Comparison of ENCODE assay signal across 25 cellular contexts in the genomic region with DNA sequence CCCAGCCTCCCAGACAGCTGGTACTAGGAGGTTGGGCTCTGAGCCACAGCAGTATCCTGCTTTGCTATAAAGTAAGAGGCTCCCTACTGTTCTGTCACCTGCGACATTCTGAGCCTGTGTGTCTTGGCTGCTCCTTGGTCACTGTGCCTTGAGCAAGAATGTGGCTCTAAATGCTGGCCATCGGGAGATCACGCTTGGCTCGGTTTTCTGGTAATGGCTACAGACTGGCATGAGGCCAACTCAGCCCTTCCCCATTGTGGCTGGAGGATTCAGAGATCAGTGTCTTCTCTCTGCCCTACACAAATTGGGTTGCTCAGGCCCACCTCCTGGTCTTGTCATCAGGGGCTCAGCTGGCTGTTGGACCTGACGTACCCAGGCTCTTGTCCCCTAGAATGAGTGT.
DNase-seq lines count a peak whose midpoint lies in the region; ATAC-seq and TF ChIP-seq lines count a peak whose summit lies in the region.
"Had no signal": no experiment of that assay in that cellular context is flagged by ENCODE, and none has a peak within 500 bp of the region (broad histone marks: within the 10 kb centered on the region; RNA-seq: fewer than 3 reads in every experiment).

No MANE protein-coding gene starts in this region.

- ATAC-seq in Right ventricle myocardium inferior (peak; percentile 4), left ventricle myocardium superior (no peak)
- no peak for ATAC-seq in stimulated activated effector memory CD8-positive, alpha-beta T cell treated with anti-CD3 and anti-CD28 coated beads, Interleukin-12 subunit alpha, Interleukin-12 subunit beta, amount 100 ng/mL, for 72 hours
- ATAC-seq: activated CD4-positive, CD25-positive, alpha-beta regulatory T cell treated with anti-CD3 and anti-CD28 coated beads, Interleukin-2, amount 50 U/mL, for 24 hours; activated T-cell treated with anti-CD3 and anti-CD28 coated beads, Interleukin-2, amount 50 U/mL, for 72 hours; natural killer cell had no signal

- H3K27ac Mint-ChIP-seq in stimulated activated effector memory CD8-positive, alpha-beta T cell treated with anti-CD3 and anti-CD28 coated beads, Interleukin-12 subunit alpha, Interleukin-12 subunit beta, amount 100 ng/mL, for 72 hours = no peak overlapping the region
- no peak overlapping the region for H3K27ac Mint-ChIP-seq in T-helper 2 cell treated with Interferon-gamma antibody and Interleukin-4, amounts not matched to agents 5 μg/mL and 100 μg/mL, for 36 hours
- H3K27ac Mint-ChIP-seq: activated T-cell treated with anti-CD3 and anti-CD28 coated beads, Interleukin-2, amount 50 U/mL, for 72 hours; HFFc6 had no signal

- WGBS in thyroid gland, 2 donors = 43 to 52% methylated on average over 2 to 5 of the region's 5 CpGs

- TF ChIP-seq POLR2A in thyroid gland (IDR thresholded peaks at IDR 0.05) = no peak

- H3K36me3 ChIP-seq in thyroid gland = no peaks in the 10 kb centered on the region
- H3K36me3 ChIP-seq: cardiac muscle cell, ovary, right lobe of liver had no signal

- no peaks in the 10 kb centered on the region for H3K27me3 ChIP-seq in thyroid gland
- H3K27me3 ChIP-seq: cardiac muscle cell, dorsolateral prefrontal cortex, ovary, right lobe of liver had no signal

- intact Hi-C loops in Right ventricle myocardium inferior (cut with DNase I) = no loop called here
- intact Hi-C loops in left ventricle myocardium superior (cut with micrococcal nuclease) = no loop called here
- intact Hi-C loops in thyroid gland (cut with DNase I) = no loop called here

- H3K27ac ChIP-seq in thyroid gland = no peak overlapping the region
- H3K27ac ChIP-seq: C4-2B, cardiac muscle cell, dorsolateral prefrontal cortex, ovary, right lobe of liver had no signal

- H3K9me3 ChIP-seq in thyroid gland = no peaks in the 10 kb centered on the region
- H3K9me3 ChIP-seq: ovary, right lobe of liver had no signal

- H3K4me3 ChIP-seq in thyroid gland (replicated peaks in 1 of 3) = no peak overlapping the region
- H3K4me3 ChIP-seq: cardiac muscle cell, dorsolateral prefrontal cortex, ovary, right lobe of liver had no signal

- H3K36me3 Mint-ChIP-seq in stimulated activated effector memory CD8-positive, alpha-beta T cell treated with anti-CD3 and anti-CD28 coated beads, Interleukin-12 subunit alpha, Interleukin-12 subunit beta, amount 100 ng/mL, for 72 hours = peaks cover 50% of the 10 kb centered on the region
- peaks cover 68% of the 10 kb centered on the region for H3K36me3 Mint-ChIP-seq in T-helper 2 cell treated with Interferon-gamma antibody and Interleukin-4, amounts not matched to agents 5 μg/mL and 100 μg/mL, for 36 hours (ENCODE audit: low read depth)

- DNase-seq in Right ventricle myocardium inferior (ENCODE audit: missing footprints) = no peak
- no peak for DNase-seq in left ventricle myocardium superior
- peak; percentile 47 for DNase-seq in NCI-H69 (lab: John Stamatoyannopoulos, UW)
- DNase-seq in left kidney (ENCODE audit: low read depth, low spot score) = peak; percentile 47
- peak; percentile 64 to 81 for DNase-seq in thyroid gland
- no peak for DNase-seq in stimulated activated effector memory CD8-positive, alpha-beta T cell treated with anti-CD3 and anti-CD28 coated beads, Interleukin-12 subunit alpha, Interleukin-12 subunit beta, amount 100 ng/mL, for 72 hours (ENCODE audit: low spot score in 2 of 2)
- no peak for DNase-seq in T-helper 2 cell treated with Interferon-gamma antibody and Interleukin-4, amounts not matched to agents 5 μg/mL and 100 μg/mL, for 36 hours (ENCODE audit: low spot score)
- no peak for DNase-seq in HuH-7 (ENCODE audit: low spot score)
- DNase-seq: ACHN; activated naive CD4-positive, alpha-beta T cell treated with anti-CD3 and anti-CD28 coated beads, Interleukin-2, amount 50 U/mL, for 16 hours; activated T-cell treated with anti-CD3 and anti-CD28 coated beads, Interleukin-2, amount 50 U/mL, for 72 hours; anterior cingulate cortex; dorsolateral prefrontal cortex; GDM1; glutamatergic neuron; HFFc6; mesendoderm; natural killer cell; NCI-H526; T-helper 9 cell had no signal

- H3K4me1 Mint-ChIP-seq in stimulated activated effector memory CD8-positive, alpha-beta T cell treated with anti-CD3 and anti-CD28 coated beads, Interleukin-12 subunit alpha, Interleukin-12 subunit beta, amount 100 ng/mL, for 72 hours = peaks cover 47% of the 10 kb centered on the region
- H3K4me1 Mint-ChIP-seq in T-helper 2 cell treated with Interferon-gamma antibody and Interleukin-4, amounts not matched to agents 5 μg/mL and 100 μg/mL, for 36 hours (ENCODE audit: low read depth) = peaks cover 30% of the 10 kb centered on the region

- TF ChIP-seq CTCF in thyroid gland (IDR thresholded peaks at IDR 0.05) = no peak

- H3K9me3 Mint-ChIP-seq in stimulated activated effector memory CD8-positive, alpha-beta T cell treated with anti-CD3 and anti-CD28 coated beads, Interleukin-12 subunit alpha, Interleukin-12 subunit beta, amount 100 ng/mL, for 72 hours = no peaks in the 10 kb centered on the region
- no peaks in the 10 kb centered on the region for H3K9me3 Mint-ChIP-seq in T-helper 2 cell treated with Interferon-gamma antibody and Interleukin-4, amounts not matched to agents 5 μg/mL and 100 μg/mL, for 36 hours
- H3K9me3 Mint-ChIP-seq: activated T-cell treated with anti-CD3 and anti-CD28 coated beads, Interleukin-2, amount 50 U/mL, for 72 hours; HFFc6; natural killer cell had no signal

- no peaks in the 10 kb centered on the region for H3K27me3 Mint-ChIP-seq in T-helper 2 cell treated with Interferon-gamma antibody and Interleukin-4, amounts not matched to agents 5 μg/mL and 100 μg/mL, for 36 hours (ENCODE audit: low read depth)

- no peak overlapping the region for H3K4me3 Mint-ChIP-seq in stimulated activated effector memory CD8-positive, alpha-beta T cell treated with anti-CD3 and anti-CD28 coated beads, Interleukin-12 subunit alpha, Interleukin-12 subunit beta, amount 100 ng/mL, for 72 hours
- no peak overlapping the region for H3K4me3 Mint-ChIP-seq in T-helper 2 cell treated with Interferon-gamma antibody and Interleukin-4, amounts not matched to agents 5 μg/mL and 100 μg/mL, for 36 hours
- H3K4me3 Mint-ChIP-seq: activated T-cell treated with anti-CD3 and anti-CD28 coated beads, Interleukin-2, amount 50 U/mL, for 72 hours; HFFc6; natural killer cell had no signal

- H3K4me1 ChIP-seq in thyroid gland = no peaks in the 10 kb centered on the region
- H3K4me1 ChIP-seq: right lobe of liver had no signal

Comparison
In these comparisons a context has a peak if more than half of its experiments do, and no peak if none do; other contexts are left out.
1. DNase-seq: peak in NCI-H69 (single experiment), left kidney (single experiment) and thyroid gland (2 of 2); none in Right ventricle myocardium inferior (single experiment), left ventricle myocardium superior (single experiment), stimulated activated effector memory CD8-positive, alpha-beta T cell treated with anti-CD3 and anti-CD28 coated beads, Interleukin-12 subunit alpha, Interleukin-12 subunit beta, amount 100 ng/mL, for 72 hours (0 of 2), T-helper 2 cell treated with Interferon-gamma antibody and Interleukin-4, amounts not matched to agents 5 μg/mL and 100 μg/mL, for 36 hours (single experiment) and HuH-7 (single experiment).